1 cellular context compared by ENCODE assay signal in genomic region chr7:30028749-30029635, GRCh38.
TF ChIP-seq lines count a peak whose summit lies in the region.

No MANE protein-coding gene starts in this region.

TF ChIP-seq in GM23338, 12 proteins besides CTCF, POLR2A, EP300 and RAD21 (continued from another document):
- TF ChIP-seq ZNF462 (CRISPR knock-in tag; IDR thresholded peaks at IDR 0.05) (no peak), POLR2AphosphoS5 (IDR thresholded peaks at IDR 0.05; ENCODE audit: low read depth) (no peak), ZNF331 (CRISPR knock-in tag; IDR thresholded peaks at IDR 0.05; ENCODE audit: low read depth) (no peak), REST (IDR thresholded peaks at IDR 0.05; ENCODE audit: unreplicated experiment) (no peak), EZH2phosphoT487 (IDR thresholded peaks at IDR 0.05; ENCODE audit: unreplicated experiment) (no peak), EZH2 (IDR thresholded peaks at IDR 0.05; ENCODE audit: low read depth, unreplicated experiment) (no peak), CREB1 (CRISPR knock-in tag; IDR thresholded peaks at IDR 0.05; ENCODE audit: low read depth) (no peak), STAT1 (IDR thresholded peaks at IDR 0.05; ENCODE audit: unreplicated experiment) (no peak)
